Comparison of ENCODE assay signal across 10 cellular contexts in genomic region chr7:90597527-90597871, GRCh38. TPM values are rescaled to one million over a fixed set of nuclear protein-coding genes. Genes with fewer than 3 reads are reported as not detected.
DNase-seq lines count a peak whose midpoint lies in the region; ATAC-seq and TF ChIP-seq lines count a peak whose summit lies in the region.
"Had no signal": no experiment of that assay in that cellular context is flagged by ENCODE, and none has a peak within 500 bp of the region (broad histone marks: within the 10 kb centered on the region; RNA-seq: fewer than 3 reads in every experiment).

No MANE protein-coding gene starts in this region.

- no peak overlapping the region for H3K27ac ChIP-seq in CD4-positive, alpha-beta memory T cell (ENCODE audit: low read depth, low read length)
- no peak overlapping the region for H3K27ac ChIP-seq in Panc1 (ENCODE audit: low read length)
- H3K27ac ChIP-seq in esophagus squamous epithelium, result no peak overlapping the region
- no peak overlapping the region for H3K27ac ChIP-seq in parathyroid adenoma

- peaks cover 0 to 2% (median 0%) of the 10 kb centered on the region in 8 donors for H3K9me3 Mint-ChIP-seq in CD4-positive, alpha-beta memory T cell
- H3K9me3 Mint-ChIP-seq: T-helper 2 cell treated with Interferon-gamma antibody and Interleukin-4, amounts not matched to agents 5 μg/mL and 100 μg/mL, for 36 hours had no signal

- no peaks in the 10 kb centered on the region for H3K9me3 ChIP-seq in CD4-positive, alpha-beta memory T cell (ENCODE audit: control insufficient read depth in 1 of 2, low read length in 2 of 2)
- no peaks in the 10 kb centered on the region for H3K9me3 ChIP-seq in Panc1 (ENCODE audit: control insufficient read depth, insufficient read depth, low read depth, low read length)
- H3K9me3 ChIP-seq in esophagus squamous epithelium, result no peaks in the 10 kb centered on the region
- H3K9me3 ChIP-seq in parathyroid adenoma (ENCODE audit: control insufficient read depth, low read length), result no peaks in the 10 kb centered on the region

- no peak for DNase-seq in CD4-positive, alpha-beta memory T cell
- DNase-seq in Panc1 (ENCODE audit: low read depth, low spot score), result no peak
- DNase-seq in esophagus squamous epithelium (lab: John Stamatoyannopoulos, UW), result no peak
- no peak for DNase-seq in NCI-H1436 treated with DMSO at 0.1 percent for 48 hours (lab: John Stamatoyannopoulos, UW)
- DNase-seq: foreskin melanocyte had no signal

- H3K4me3 ChIP-seq in CD4-positive, alpha-beta memory T cell (ENCODE audit: low read length in 2 of 2), result no peak overlapping the region
- peak overlapping the region; percentile 51 to 55; a peak in 3 of 4 replicates for H3K4me3 ChIP-seq in Panc1 (ENCODE audit: low read depth in 2 of 2, low read length in 2 of 2)
- peak overlapping the region in 3 of 4 donors; percentile 50 to 75 (median 73) for H3K4me3 ChIP-seq in esophagus squamous epithelium
- peak overlapping the region; percentile 57 for H3K4me3 ChIP-seq in parathyroid adenoma (ENCODE audit: low read depth, low read length)

- H3K4me1 Mint-ChIP-seq in CD4-positive, alpha-beta memory T cell, result peaks cover 8 to 20% (median 16%) of the 10 kb centered on the region in 4 donors

- no peak for TF ChIP-seq POLR2A in esophagus squamous epithelium (IDR thresholded peaks at IDR 0.05)

- WGBS in esophagus squamous epithelium, 2 donors, result 32 to 36% methylated on average over 4 of the region's 4 CpGs

- no peak for ATAC-seq in Panc1
- ATAC-seq in GM18907 (IDR thresholded peaks at IDR 0.05; ENCODE audit: unreplicated experiment), result no peak
- ATAC-seq in HG02840 (IDR thresholded peaks at IDR 0.05; ENCODE audit: low FRiP score, unreplicated experiment), result no peak
- ATAC-seq in GM18519 (IDR thresholded peaks at IDR 0.05; ENCODE audit: low FRiP score, unreplicated experiment), result no peak

- no peak overlapping the region for H3K9ac ChIP-seq in parathyroid adenoma

- H3K27ac Mint-ChIP-seq in CD4-positive, alpha-beta memory T cell, result no peak overlapping the region
- H3K27ac Mint-ChIP-seq: T-helper 2 cell treated with Interferon-gamma antibody and Interleukin-4, amounts not matched to agents 5 μg/mL and 100 μg/mL, for 36 hours had no signal

- CTCF ChIA-PET in CD4-positive, alpha-beta memory T cell (lab: Charles Lee; ENCODE audit: partially characterized antibody), result no interaction called here
- CTCF ChIA-PET in Panc1 (lab: Charles Lee), result interaction anchor here (0.7 kb wide), 1 partner anchor 492 kb away, joined by 3 read pairs; no protein-coding TSS in a partner anchor

- no peak for TF ChIP-seq CTCF in Panc1 (IDR thresholded peaks at IDR 0.05)
- TF ChIP-seq CTCF in esophagus squamous epithelium (IDR thresholded peaks at IDR 0.05), result no peak
- TF ChIP-seq CTCF in parathyroid adenoma (IDR thresholded peaks at IDR 0.05), result no peak

- peak overlapping the region in 7 of 8 donors; percentile 55 to 83 (median 68) for H3K4me3 Mint-ChIP-seq in CD4-positive, alpha-beta memory T cell

- intact Hi-C loops in CD4-positive, alpha-beta memory T cell (cut with micrococcal nuclease), result loop anchor here (10.0 kb wide), 1 partner anchor 143 kb away; no protein-coding TSS in a partner anchor
- intact Hi-C loops in Panc1 (cut with micrococcal nuclease; ENCODE audit: unreplicated experiment) (no loop called here), esophagus squamous epithelium (cut with DNase I) (no loop called here)

- BruUV-seq in Panc1 (replicated peaks; lab: Mats Ljungman, UMichigan), result no TSS peak

- no peaks in the 10 kb centered on the region for H3K79me2 ChIP-seq in parathyroid adenoma

- in situ Hi-C loops in Panc1 (cut with HindIII; ENCODE audit: low pct_unique_long_range_greater_than_20kb, low sequenced_read_pairs), result no loop called here

- peaks cover 11% of the 10 kb centered on the region for H3K4me1 ChIP-seq in CD4-positive, alpha-beta memory T cell (ENCODE audit: insufficient read depth, low read length)
- H3K4me1 ChIP-seq in Panc1 (ENCODE audit: control insufficient read depth, insufficient read depth, low read length), result peaks cover 6% of the 10 kb centered on the region
- peaks cover 5 to 29% (median 7%) of the 10 kb centered on the region in 3 donors for H3K4me1 ChIP-seq in esophagus squamous epithelium
- no peaks in the 10 kb centered on the region for H3K4me1 ChIP-seq in parathyroid adenoma

- H3K27me3 Mint-ChIP-seq in CD4-positive, alpha-beta memory T cell, result peaks cover 42 to 47% of the 10 kb centered on the region in 2 donors

- H3K4me2 ChIP-seq in parathyroid adenoma (ENCODE audit: low read length), result peak overlapping the region; percentile 81

- H3K27me3 ChIP-seq in CD4-positive, alpha-beta memory T cell (ENCODE audit: insufficient read depth, low read length), result peaks cover 10% of the 10 kb centered on the region
- peaks cover 14% of the 10 kb centered on the region for H3K27me3 ChIP-seq in Panc1 (ENCODE audit: control insufficient read depth, insufficient read depth, low read length)
- peaks cover 0 to 18% (median 0%) of the 10 kb centered on the region in 4 donors for H3K27me3 ChIP-seq in esophagus squamous epithelium
- no peaks in the 10 kb centered on the region for H3K27me3 ChIP-seq in parathyroid adenoma (ENCODE audit: control insufficient read depth, insufficient read depth, low read length)

- H2AFZ ChIP-seq in parathyroid adenoma, result no peak overlapping the region

- POLR2A ChIA-PET in CD4-positive, alpha-beta memory T cell (lab: Charles Lee; ENCODE audit: partially characterized antibody), result no interaction called here
- POLR2A ChIA-PET in Panc1 (lab: Charles Lee), result interaction anchor here (0.8 kb wide), 1 partner anchor 142 kb away, joined by 4 read pairs; no protein-coding TSS in a partner anchor

- H3K36me3 ChIP-seq in CD4-positive, alpha-beta memory T cell (ENCODE audit: insufficient read depth, low read length), result no peaks in the 10 kb centered on the region
- H3K36me3 ChIP-seq in Panc1 (ENCODE audit: control insufficient read depth, insufficient read depth, low read length) (no peaks in the 10 kb centered on the region), esophagus squamous epithelium (no peaks in the 10 kb centered on the region), parathyroid adenoma (ENCODE audit: control insufficient read depth, insufficient read depth, low read length) (no peaks in the 10 kb centered on the region)

- no peaks in the 10 kb centered on the region for H3K36me3 Mint-ChIP-seq in CD4-positive, alpha-beta memory T cell

RNA-seq across cellular contexts. Expression of gene CDK14, which starts 1.4 kb away (rescaled TPM):
- total RNA-seq in CD4-positive, alpha-beta memory T cell, result under 1 TPM; 0.47 to 0.81 TPM
- polyA plus RNA-seq in CD4-positive, alpha-beta memory T cell, result under 1 TPM in 1 of 2 donors, not detected in 1; 0.70 TPM
- total RNA-seq in Panc1 (2021; ENCODE audit: unreplicated experiment) (3.0 TPM), esophagus squamous epithelium (1 to 10 TPM in 2 of 4 donors, under 1 TPM in 2; 0.38 to 3.6 (median 1.3) TPM)
- 0.84 TPM for polyA plus RNA-seq in Panc1 (2012; ENCODE audit: insufficient read length)

Comparison
In these comparisons a context has a peak if more than half of its experiments do, and no peak if none do; other contexts are left out.
1. H3K4me3 ChIP-seq: peak in Panc1 (2 of 2), esophagus squamous epithelium (3 of 4) and parathyroid adenoma (single experiment); none in CD4-positive, alpha-beta memory T cell (0 of 2).